27 cellular contexts compared by ENCODE assay signal in genomic region chr9:107235765-107236442, GRCh38.
"Had no signal": no experiment of that assay in that cellular context is flagged by ENCODE, and none has a peak within 500 bp of the region (broad histone marks: within the 10 kb centered on the region; RNA-seq: fewer than 3 reads in every experiment).

No MANE protein-coding gene starts in this region.

- H3K4me1 ChIP-seq: pancreas, psoas muscle, stomach, thyroid gland, upper lobe of left lung, vagina had no signal

- H3K9me3 Mint-ChIP-seq: naive thymus-derived CD8-positive, alpha-beta T cell; natural killer cell treated with Interleukin-12 subunit alpha and Interleukin-12 subunit beta and Interleukin-15 and Interleukin-18, amount 100 ng/mL, for 72 hours; nephron progenitor cell; neural crest cell; stimulated activated effector memory CD8-positive, alpha-beta T cell treated with anti-CD3 and anti-CD28 coated beads, Interleukin-12 subunit alpha, Interleukin-12 subunit beta, amount 100 ng/mL, for 72 hours; stimulated activated naive B cell treated with anti-CD40 and anti-IgM and Interleukin-4, amounts not matched to agents 10 μg/mL and 1 μg/mL and 100 μg/mL, for 72 hours; stimulated activated naive CD8-positive, alpha-beta T cell treated with anti-CD3 and anti-CD28 coated beads, Interleukin-15, Interleukin-2, amounts not matched to agents 100 ng/mL and 50 ng/mL, for 24 hours had no signal

- DNase-seq: naive thymus-derived CD8-positive, alpha-beta T cell; nephron progenitor cell; nucleus accumbens; pancreas; psoas muscle; right cardiac atrium; stimulated activated CD4-positive, alpha-beta T cell treated with anti-CD3 and anti-CD28 coated beads, Interleukin-15, amount 100 ng/mL, for 24 hours; stimulated activated CD4-positive, alpha-beta T cell treated with anti-CD3 and anti-CD28 coated beads, Interleukin-2, amount 100 ng/mL, for 24 hours; stimulated activated CD4-positive, alpha-beta T cell treated with anti-CD3 and anti-CD28 coated beads, Interleukin-2, amount 100 ng/mL, for 48 hours; stimulated activated CD4-positive, alpha-beta T cell treated with anti-CD3 and anti-CD28 coated beads, Interleukin-4, amount 100 ng/mL, for 24 hours; stimulated activated naive B cell treated with anti-CD40 and anti-IgM and Interleukin-4, amounts not matched to agents 10 μg/mL and 1 μg/mL and 100 μg/mL, for 72 hours; stimulated activated naive CD4-positive, alpha-beta T cell treated with Interleukin-2 at 50 U/mL for 16 hours; stomach; thyroid gland; trophoblast cell; upper lobe of left lung had no signal

- H3K4me3 Mint-ChIP-seq: naive thymus-derived CD8-positive, alpha-beta T cell; natural killer cell treated with Interleukin-12 subunit alpha and Interleukin-12 subunit beta and Interleukin-15 and Interleukin-18, amount 100 ng/mL, for 72 hours; nephron progenitor cell; neural crest cell; stimulated activated effector memory CD8-positive, alpha-beta T cell treated with anti-CD3 and anti-CD28 coated beads, Interleukin-12 subunit alpha, Interleukin-12 subunit beta, amount 100 ng/mL, for 72 hours; stimulated activated naive B cell treated with anti-CD40 and anti-IgM and Interleukin-4, amounts not matched to agents 10 μg/mL and 1 μg/mL and 100 μg/mL, for 72 hours; stimulated activated naive CD8-positive, alpha-beta T cell treated with anti-CD3 and anti-CD28 coated beads, Interleukin-15, Interleukin-2, amounts not matched to agents 100 ng/mL and 50 ng/mL, for 24 hours had no signal

- ATAC-seq: naive thymus-derived CD8-positive, alpha-beta T cell; natural killer cell treated with Interleukin-12 subunit alpha and Interleukin-12 subunit beta and Interleukin-15 and Interleukin-18, amount 100 ng/mL, for 72 hours; pancreas; psoas muscle; right cardiac atrium; sciatic nerve; stimulated activated effector memory CD8-positive, alpha-beta T cell treated with anti-CD3 and anti-CD28 coated beads, Interleukin-12 subunit alpha, Interleukin-12 subunit beta, amount 100 ng/mL, for 72 hours; stimulated activated naive B cell treated with anti-CD40 and anti-IgM and Interleukin-4, amounts not matched to agents 10 μg/mL and 1 μg/mL and 100 μg/mL, for 72 hours had no signal

- FAIRE-seq: pancreas, urothelium cell line had no signal

- H3K4me3 ChIP-seq: pancreas, psoas muscle, skin epidermis, stomach, thoracic aorta, thyroid gland, tibial nerve, upper lobe of left lung, vagina had no signal

- H3K9me3 ChIP-seq: neutrophil, pancreas, psoas muscle, stomach, thoracic aorta, thyroid gland, tibial nerve, upper lobe of left lung, vagina had no signal

- H3K36me3 Mint-ChIP-seq: naive thymus-derived CD8-positive, alpha-beta T cell; natural killer cell treated with Interleukin-12 subunit alpha and Interleukin-12 subunit beta and Interleukin-15 and Interleukin-18, amount 100 ng/mL, for 72 hours; stimulated activated effector memory CD8-positive, alpha-beta T cell treated with anti-CD3 and anti-CD28 coated beads, Interleukin-12 subunit alpha, Interleukin-12 subunit beta, amount 100 ng/mL, for 72 hours; stimulated activated naive B cell treated with anti-CD40 and anti-IgM and Interleukin-4, amounts not matched to agents 10 μg/mL and 1 μg/mL and 100 μg/mL, for 72 hours had no signal

- H3K27me3 ChIP-seq: pancreas, stomach, thyroid gland, tibial nerve, upper lobe of left lung, vagina had no signal

- H3K4me1 Mint-ChIP-seq: naive thymus-derived CD8-positive, alpha-beta T cell; stimulated activated effector memory CD8-positive, alpha-beta T cell treated with anti-CD3 and anti-CD28 coated beads, Interleukin-12 subunit alpha, Interleukin-12 subunit beta, amount 100 ng/mL, for 72 hours had no signal

- H3K36me3 ChIP-seq: neutrophil, pancreas, stomach, thoracic aorta, thyroid gland, tibial nerve, upper lobe of left lung, vagina had no signal

- H3K27ac ChIP-seq: neutrophil, pancreas, psoas muscle, skin epidermis, stomach, thoracic aorta, thyroid gland, tibial nerve, upper lobe of left lung, vagina had no signal

- H3K27ac Mint-ChIP-seq: naive thymus-derived CD8-positive, alpha-beta T cell; natural killer cell treated with Interleukin-12 subunit alpha and Interleukin-12 subunit beta and Interleukin-15 and Interleukin-18, amount 100 ng/mL, for 72 hours; nephron progenitor cell; stimulated activated effector memory CD8-positive, alpha-beta T cell treated with anti-CD3 and anti-CD28 coated beads, Interleukin-12 subunit alpha, Interleukin-12 subunit beta, amount 100 ng/mL, for 72 hours; stimulated activated naive B cell treated with anti-CD40 and anti-IgM and Interleukin-4, amounts not matched to agents 10 μg/mL and 1 μg/mL and 100 μg/mL, for 72 hours; stimulated activated naive CD8-positive, alpha-beta T cell treated with anti-CD3 and anti-CD28 coated beads, Interleukin-15, Interleukin-2, amounts not matched to agents 100 ng/mL and 50 ng/mL, for 24 hours had no signal
